Comparison of ENCODE assay signal across 12 cellular contexts in genomic region chr1:102628008-102628736, GRCh38.
DNase-seq lines count a peak whose midpoint lies in the region; ATAC-seq and TF ChIP-seq lines count a peak whose summit lies in the region.
"Had no signal": no experiment of that assay in that cellular context is flagged by ENCODE, and none has a peak within 500 bp of the region (broad histone marks: within the 10 kb centered on the region; RNA-seq: fewer than 3 reads in every experiment).

No MANE protein-coding gene starts in this region.

- peak; percentile 61 for DNase-seq in NCI-H146 (lab: John Stamatoyannopoulos, UW)
- peak; percentile 33 for DNase-seq in RPMI7951 (ENCODE audit: low read depth)
- peak; percentile 36 to 48 for DNase-seq in foreskin keratinocyte
- DNase-seq in superior temporal gyrus (ENCODE audit: extremely low spot score) = peak; percentile 56
- no peak for DNase-seq in effector memory CD4-positive, alpha-beta T cell
- no peak for DNase-seq in ascending aorta (ENCODE audit: low spot score in 2 of 2)
- DNase-seq: body of pancreas, DMS79 treated with DMSO at 0.1 percent for 48 hours, immature natural killer cell had no signal

- H3K27me3 ChIP-seq in foreskin keratinocyte = no peaks in the 10 kb centered on the region
- H3K27me3 ChIP-seq in effector memory CD4-positive, alpha-beta T cell (replicated peaks; ENCODE audit: control insufficient read depth, insufficient read depth, low read length, poor library complexity, severe bottlenecking) = no peaks in the 10 kb centered on the region
- no peaks in the 10 kb centered on the region for H3K27me3 ChIP-seq in ascending aorta
- H3K27me3 ChIP-seq: body of pancreas had no signal

- ATAC-seq in foreskin keratinocyte = peak; percentile 92
- ATAC-seq in HG03108 (IDR thresholded peaks at IDR 0.05; ENCODE audit: unreplicated experiment) = no peak
- ATAC-seq: activated CD4-positive, CD25-positive, alpha-beta regulatory T cell treated with anti-CD3 and anti-CD28 coated beads, Interleukin-2, amount 50 U/mL, for 24 hours; activated T-helper 17 cell treated with anti-CD3 and anti-CD28 coated beads, Interleukin-2, amount 50 U/mL, for 72 hours; body of pancreas had no signal

- no peaks in the 10 kb centered on the region for H3K9me3 ChIP-seq in effector memory CD4-positive, alpha-beta T cell (ENCODE audit: control insufficient read depth, low read length)
- H3K9me3 ChIP-seq in ascending aorta = no peaks in the 10 kb centered on the region
- H3K9me3 ChIP-seq: body of pancreas had no signal

- H3K4me3 ChIP-seq in effector memory CD4-positive, alpha-beta T cell (ENCODE audit: insufficient read depth, low read depth, low read length, poor library complexity, severe bottlenecking) = no peak overlapping the region
- no peak overlapping the region for H3K4me3 ChIP-seq in ascending aorta
- H3K4me3 ChIP-seq: body of pancreas had no signal

- peak overlapping the region; percentile 85 for H3K27ac ChIP-seq in foreskin keratinocyte
- H3K27ac ChIP-seq in effector memory CD4-positive, alpha-beta T cell (ENCODE audit: insufficient read depth, low read length, poor library complexity, severe bottlenecking) = no peak overlapping the region
- no peak overlapping the region for H3K27ac ChIP-seq in ascending aorta
- H3K27ac ChIP-seq: body of pancreas had no signal

- H3K36me3 ChIP-seq in effector memory CD4-positive, alpha-beta T cell (ENCODE audit: control insufficient read depth, insufficient read depth, low read length) = no peaks in the 10 kb centered on the region
- H3K36me3 ChIP-seq in ascending aorta = no peaks in the 10 kb centered on the region

- TF ChIP-seq CTCF in foreskin keratinocyte (conservative IDR thresholded peaks at IDR 0.05) (peak; percentile 35), ascending aorta (IDR thresholded peaks at IDR 0.05) (no peak)

- intact Hi-C loops in ascending aorta (cut with DNase I) = no loop called here

- no peaks in the 10 kb centered on the region for H3K4me1 ChIP-seq in foreskin keratinocyte
- no peaks in the 10 kb centered on the region for H3K4me1 ChIP-seq in effector memory CD4-positive, alpha-beta T cell (ENCODE audit: control insufficient read depth, insufficient read depth, low read length, poor library complexity, severe bottlenecking)
- no peaks in the 10 kb centered on the region for H3K4me1 ChIP-seq in ascending aorta
- H3K4me1 ChIP-seq: body of pancreas had no signal

Comparison
In these comparisons a context has a peak if more than half of its experiments do, and no peak if none do; other contexts are left out.
1. DNase-seq: peak in NCI-H146 (single experiment), RPMI7951 (single experiment), foreskin keratinocyte (2 of 2) and superior temporal gyrus (single experiment); none in effector memory CD4-positive, alpha-beta T cell (0 of 3) and ascending aorta (0 of 2).